Comparison of ENCODE assay signal across 1 cellular context in the genomic region with DNA sequence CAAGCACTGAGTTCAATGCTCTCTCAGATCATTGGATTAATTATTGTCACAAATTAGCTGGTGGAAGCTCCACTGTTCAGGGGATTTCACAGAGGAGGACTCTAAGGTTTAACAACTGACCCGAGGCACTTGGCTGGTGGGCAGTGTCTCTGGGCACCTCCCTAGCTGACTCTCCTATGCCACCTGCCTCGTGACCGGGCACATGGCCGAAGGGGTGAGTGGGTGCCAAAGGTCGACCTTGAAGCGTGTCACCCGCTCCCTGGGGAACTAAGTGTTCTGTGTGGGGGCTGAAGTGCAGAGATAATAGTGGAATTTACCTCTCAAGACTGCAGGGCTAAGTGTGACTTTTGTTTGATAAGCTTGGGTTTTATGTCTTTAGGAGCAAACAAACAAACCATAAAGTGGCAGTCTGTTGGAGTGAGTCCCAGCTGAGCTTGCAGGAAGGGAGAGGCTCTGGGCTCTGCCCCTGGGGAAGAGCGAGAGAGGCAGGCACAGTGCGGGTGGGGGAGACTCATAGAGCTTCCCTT.
TF ChIP-seq lines count a peak whose summit lies in the region.

No MANE protein-coding gene starts in this region.

TF ChIP-seq in HEK293, 187 proteins besides CTCF, POLR2A, EP300 and RAD21 (continued from another document):
- TF ChIP-seq FEZF1 (tag by site-specific recombination; IDR thresholded peaks at IDR 0.05) (peak; percentile 98), ZNF549 (tag by site-specific recombination; IDR thresholded peaks at IDR 0.05) (no peak), ZNF239 (tag by site-specific recombination; IDR thresholded peaks at IDR 0.05) (no peak), ZNF426 (tag by site-specific recombination; IDR thresholded peaks at IDR 0.05) (no peak), ZNF658 (tag by site-specific recombination; IDR thresholded peaks at IDR 0.05) (no peak), ZNF555 (tag by site-specific recombination; conservative IDR thresholded peaks at IDR 0.05) (no peak), ZNF214 (tag by site-specific recombination; IDR thresholded peaks at IDR 0.05; ENCODE audit: borderline replicate concordance) (no peak), ZNF2 (tag by site-specific recombination; IDR thresholded peaks at IDR 0.05) (no peak), ZNF701 (tag by site-specific recombination; IDR thresholded peaks at IDR 0.05) (no peak), ZNF747 (tag by site-specific recombination; IDR thresholded peaks at IDR 0.05) (no peak), ZNF660 (tag by site-specific recombination; IDR thresholded peaks at IDR 0.05) (no peak), KLF10 (tag by site-specific recombination; IDR thresholded peaks at IDR 0.05) (peak; percentile 53; the same call in 1 of the 2 replicates), ZNF211 (tag by site-specific recombination; IDR thresholded peaks at IDR 0.05; ENCODE audit: low read depth) (no peak), GLIS1 (tag by site-specific recombination; IDR thresholded peaks at IDR 0.05) (peak; percentile 98), ZNF133 (tag by site-specific recombination; IDR thresholded peaks at IDR 0.05) (no peak), ZNF146 (tag by site-specific recombination; IDR thresholded peaks at IDR 0.05) (peak; percentile 40; the same call in 1 of the 2 replicates), YY2 (tag by site-specific recombination; IDR thresholded peaks at IDR 0.05) (no peak), ZNF366 (tag by site-specific recombination; conservative IDR thresholded peaks at IDR 0.05) (no peak; the same call in none of the 2 replicates), ZNF24 (tag by site-specific recombination; IDR thresholded peaks at IDR 0.05) (no peak; the same call in 1 of the 2 replicates), ZNF514 (tag by site-specific recombination; IDR thresholded peaks at IDR 0.05) (no peak), ZIC2 (tag by site-specific recombination; IDR thresholded peaks at IDR 0.05) (peak; percentile 92), ZNF266 (tag by site-specific recombination; IDR thresholded peaks at IDR 0.05; ENCODE audit: low read depth) (no peak), ZNF157 (tag by site-specific recombination; IDR thresholded peaks at IDR 0.05) (no peak), ZNF112 (tag by site-specific recombination; IDR thresholded peaks at IDR 0.05) (no peak), ZNF223 (tag by site-specific recombination; IDR thresholded peaks at IDR 0.05) (no peak), ZNF221 (tag by site-specific recombination; IDR thresholded peaks at IDR 0.05; ENCODE audit: borderline replicate concordance) (no peak), KLF16 (tag by site-specific recombination; IDR thresholded peaks at IDR 0.05) (peak; percentile 61; the same call in 1 of the 2 replicates), KLF7 (tag by site-specific recombination; IDR thresholded peaks at IDR 0.05; ENCODE audit: borderline replicate concordance) (peak; percentile 91), ZNF544 (tag by site-specific recombination; IDR thresholded peaks at IDR 0.05) (no peak), ZNF510 (tag by site-specific recombination; IDR thresholded peaks at IDR 0.05; ENCODE audit: insufficient replicate concordance) (no peak)
- TF ChIP-seq, protein P1, sequence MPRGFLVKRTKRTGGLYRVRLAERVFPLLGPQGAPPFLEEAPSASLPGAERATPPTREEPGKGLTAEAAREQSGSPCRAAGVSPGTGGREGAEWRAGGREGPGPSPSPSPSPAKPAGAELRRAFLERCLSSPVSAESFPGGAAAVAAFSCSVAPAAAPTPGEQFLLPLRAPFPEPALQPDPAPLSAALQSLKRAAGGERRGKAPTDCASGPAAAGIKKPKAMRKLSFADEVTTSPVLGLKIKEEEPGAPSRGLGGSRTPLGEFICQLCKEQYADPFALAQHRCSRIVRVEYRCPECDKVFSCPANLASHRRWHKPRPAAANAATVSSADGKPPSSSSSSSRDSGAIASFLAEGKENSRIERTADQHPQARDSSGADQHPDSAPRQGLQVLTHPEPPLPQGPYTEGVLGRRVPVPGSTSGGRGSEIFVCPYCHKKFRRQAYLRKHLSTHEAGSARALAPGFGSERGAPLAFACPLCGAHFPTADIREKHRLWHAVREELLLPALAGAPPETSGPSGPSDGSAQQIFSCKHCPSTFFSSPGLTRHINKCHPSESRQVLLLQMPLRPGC (tag by site-specific recombination; IDR thresholded peaks at IDR 0.05), result no peak; the same call in none of the 2 replicates
- TF ChIP-seq, protein P2, sequence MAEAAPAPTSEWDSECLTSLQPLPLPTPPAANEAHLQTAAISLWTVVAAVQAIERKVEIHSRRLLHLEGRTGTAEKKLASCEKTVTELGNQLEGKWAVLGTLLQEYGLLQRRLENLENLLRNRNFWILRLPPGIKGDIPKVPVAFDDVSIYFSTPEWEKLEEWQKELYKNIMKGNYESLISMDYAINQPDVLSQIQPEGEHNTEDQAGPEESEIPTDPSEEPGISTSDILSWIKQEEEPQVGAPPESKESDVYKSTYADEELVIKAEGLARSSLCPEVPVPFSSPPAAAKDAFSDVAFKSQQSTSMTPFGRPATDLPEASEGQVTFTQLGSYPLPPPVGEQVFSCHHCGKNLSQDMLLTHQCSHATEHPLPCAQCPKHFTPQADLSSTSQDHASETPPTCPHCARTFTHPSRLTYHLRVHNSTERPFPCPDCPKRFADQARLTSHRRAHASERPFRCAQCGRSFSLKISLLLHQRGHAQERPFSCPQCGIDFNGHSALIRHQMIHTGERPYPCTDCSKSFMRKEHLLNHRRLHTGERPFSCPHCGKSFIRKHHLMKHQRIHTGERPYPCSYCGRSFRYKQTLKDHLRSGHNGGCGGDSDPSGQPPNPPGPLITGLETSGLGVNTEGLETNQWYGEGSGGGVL (tag by site-specific recombination; IDR thresholded peaks at IDR 0.05), result peak; percentile 79
- TF ChIP-seq, protein P3, sequence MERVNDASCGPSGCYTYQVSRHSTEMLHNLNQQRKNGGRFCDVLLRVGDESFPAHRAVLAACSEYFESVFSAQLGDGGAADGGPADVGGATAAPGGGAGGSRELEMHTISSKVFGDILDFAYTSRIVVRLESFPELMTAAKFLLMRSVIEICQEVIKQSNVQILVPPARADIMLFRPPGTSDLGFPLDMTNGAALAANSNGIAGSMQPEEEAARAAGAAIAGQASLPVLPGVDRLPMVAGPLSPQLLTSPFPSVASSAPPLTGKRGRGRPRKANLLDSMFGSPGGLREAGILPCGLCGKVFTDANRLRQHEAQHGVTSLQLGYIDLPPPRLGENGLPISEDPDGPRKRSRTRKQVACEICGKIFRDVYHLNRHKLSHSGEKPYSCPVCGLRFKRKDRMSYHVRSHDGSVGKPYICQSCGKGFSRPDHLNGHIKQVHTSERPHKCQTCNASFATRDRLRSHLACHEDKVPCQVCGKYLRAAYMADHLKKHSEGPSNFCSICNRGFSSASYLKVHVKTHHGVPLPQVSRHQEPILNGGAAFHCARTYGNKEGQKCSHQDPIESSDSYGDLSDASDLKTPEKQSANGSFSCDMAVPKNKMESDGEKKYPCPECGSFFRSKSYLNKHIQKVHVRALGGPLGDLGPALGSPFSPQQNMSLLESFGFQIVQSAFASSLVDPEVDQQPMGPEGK (tag by site-specific recombination; IDR thresholded peaks at IDR 0.05), result peak; percentile 53; the same call in 1 of the 2 replicates
- TF ChIP-seq, protein P4, sequence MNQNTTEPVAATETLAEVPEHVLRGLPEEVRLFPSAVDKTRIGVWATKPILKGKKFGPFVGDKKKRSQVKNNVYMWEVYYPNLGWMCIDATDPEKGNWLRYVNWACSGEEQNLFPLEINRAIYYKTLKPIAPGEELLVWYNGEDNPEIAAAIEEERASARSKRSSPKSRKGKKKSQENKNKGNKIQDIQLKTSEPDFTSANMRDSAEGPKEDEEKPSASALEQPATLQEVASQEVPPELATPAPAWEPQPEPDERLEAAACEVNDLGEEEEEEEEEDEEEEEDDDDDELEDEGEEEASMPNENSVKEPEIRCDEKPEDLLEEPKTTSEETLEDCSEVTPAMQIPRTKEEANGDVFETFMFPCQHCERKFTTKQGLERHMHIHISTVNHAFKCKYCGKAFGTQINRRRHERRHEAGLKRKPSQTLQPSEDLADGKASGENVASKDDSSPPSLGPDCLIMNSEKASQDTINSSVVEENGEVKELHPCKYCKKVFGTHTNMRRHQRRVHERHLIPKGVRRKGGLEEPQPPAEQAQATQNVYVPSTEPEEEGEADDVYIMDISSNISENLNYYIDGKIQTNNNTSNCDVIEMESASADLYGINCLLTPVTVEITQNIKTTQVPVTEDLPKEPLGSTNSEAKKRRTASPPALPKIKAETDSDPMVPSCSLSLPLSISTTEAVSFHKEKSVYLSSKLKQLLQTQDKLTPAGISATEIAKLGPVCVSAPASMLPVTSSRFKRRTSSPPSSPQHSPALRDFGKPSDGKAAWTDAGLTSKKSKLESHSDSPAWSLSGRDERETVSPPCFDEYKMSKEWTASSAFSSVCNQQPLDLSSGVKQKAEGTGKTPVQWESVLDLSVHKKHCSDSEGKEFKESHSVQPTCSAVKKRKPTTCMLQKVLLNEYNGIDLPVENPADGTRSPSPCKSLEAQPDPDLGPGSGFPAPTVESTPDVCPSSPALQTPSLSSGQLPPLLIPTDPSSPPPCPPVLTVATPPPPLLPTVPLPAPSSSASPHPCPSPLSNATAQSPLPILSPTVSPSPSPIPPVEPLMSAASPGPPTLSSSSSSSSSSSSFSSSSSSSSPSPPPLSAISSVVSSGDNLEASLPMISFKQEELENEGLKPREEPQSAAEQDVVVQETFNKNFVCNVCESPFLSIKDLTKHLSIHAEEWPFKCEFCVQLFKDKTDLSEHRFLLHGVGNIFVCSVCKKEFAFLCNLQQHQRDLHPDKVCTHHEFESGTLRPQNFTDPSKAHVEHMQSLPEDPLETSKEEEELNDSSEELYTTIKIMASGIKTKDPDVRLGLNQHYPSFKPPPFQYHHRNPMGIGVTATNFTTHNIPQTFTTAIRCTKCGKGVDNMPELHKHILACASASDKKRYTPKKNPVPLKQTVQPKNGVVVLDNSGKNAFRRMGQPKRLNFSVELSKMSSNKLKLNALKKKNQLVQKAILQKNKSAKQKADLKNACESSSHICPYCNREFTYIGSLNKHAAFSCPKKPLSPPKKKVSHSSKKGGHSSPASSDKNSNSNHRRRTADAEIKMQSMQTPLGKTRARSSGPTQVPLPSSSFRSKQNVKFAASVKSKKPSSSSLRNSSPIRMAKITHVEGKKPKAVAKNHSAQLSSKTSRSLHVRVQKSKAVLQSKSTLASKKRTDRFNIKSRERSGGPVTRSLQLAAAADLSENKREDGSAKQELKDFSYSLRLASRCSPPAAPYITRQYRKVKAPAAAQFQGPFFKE (tag by site-specific recombination; IDR thresholded peaks at IDR 0.05; ENCODE audit: borderline replicate concordance), result no peak
- TF ChIP-seq, protein P5, sequence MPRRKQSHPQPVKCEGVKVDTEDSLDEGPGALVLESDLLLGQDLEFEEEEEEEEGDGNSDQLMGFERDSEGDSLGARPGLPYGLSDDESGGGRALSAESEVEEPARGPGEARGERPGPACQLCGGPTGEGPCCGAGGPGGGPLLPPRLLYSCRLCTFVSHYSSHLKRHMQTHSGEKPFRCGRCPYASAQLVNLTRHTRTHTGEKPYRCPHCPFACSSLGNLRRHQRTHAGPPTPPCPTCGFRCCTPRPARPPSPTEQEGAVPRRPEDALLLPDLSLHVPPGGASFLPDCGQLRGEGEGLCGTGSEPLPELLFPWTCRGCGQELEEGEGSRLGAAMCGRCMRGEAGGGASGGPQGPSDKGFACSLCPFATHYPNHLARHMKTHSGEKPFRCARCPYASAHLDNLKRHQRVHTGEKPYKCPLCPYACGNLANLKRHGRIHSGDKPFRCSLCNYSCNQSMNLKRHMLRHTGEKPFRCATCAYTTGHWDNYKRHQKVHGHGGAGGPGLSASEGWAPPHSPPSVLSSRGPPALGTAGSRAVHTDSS (tag by site-specific recombination; IDR thresholded peaks at IDR 0.05), result no peak
- TF ChIP-seq, protein P6, sequence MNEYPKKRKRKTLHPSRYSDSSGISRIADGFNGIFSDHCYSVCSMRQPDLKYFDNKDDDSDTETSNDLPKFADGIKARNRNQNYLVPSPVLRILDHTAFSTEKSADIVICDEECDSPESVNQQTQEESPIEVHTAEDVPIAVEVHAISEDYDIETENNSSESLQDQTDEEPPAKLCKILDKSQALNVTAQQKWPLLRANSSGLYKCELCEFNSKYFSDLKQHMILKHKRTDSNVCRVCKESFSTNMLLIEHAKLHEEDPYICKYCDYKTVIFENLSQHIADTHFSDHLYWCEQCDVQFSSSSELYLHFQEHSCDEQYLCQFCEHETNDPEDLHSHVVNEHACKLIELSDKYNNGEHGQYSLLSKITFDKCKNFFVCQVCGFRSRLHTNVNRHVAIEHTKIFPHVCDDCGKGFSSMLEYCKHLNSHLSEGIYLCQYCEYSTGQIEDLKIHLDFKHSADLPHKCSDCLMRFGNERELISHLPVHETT (tag by site-specific recombination; IDR thresholded peaks at IDR 0.05), result no peak
- TF ChIP-seq, protein P7, sequence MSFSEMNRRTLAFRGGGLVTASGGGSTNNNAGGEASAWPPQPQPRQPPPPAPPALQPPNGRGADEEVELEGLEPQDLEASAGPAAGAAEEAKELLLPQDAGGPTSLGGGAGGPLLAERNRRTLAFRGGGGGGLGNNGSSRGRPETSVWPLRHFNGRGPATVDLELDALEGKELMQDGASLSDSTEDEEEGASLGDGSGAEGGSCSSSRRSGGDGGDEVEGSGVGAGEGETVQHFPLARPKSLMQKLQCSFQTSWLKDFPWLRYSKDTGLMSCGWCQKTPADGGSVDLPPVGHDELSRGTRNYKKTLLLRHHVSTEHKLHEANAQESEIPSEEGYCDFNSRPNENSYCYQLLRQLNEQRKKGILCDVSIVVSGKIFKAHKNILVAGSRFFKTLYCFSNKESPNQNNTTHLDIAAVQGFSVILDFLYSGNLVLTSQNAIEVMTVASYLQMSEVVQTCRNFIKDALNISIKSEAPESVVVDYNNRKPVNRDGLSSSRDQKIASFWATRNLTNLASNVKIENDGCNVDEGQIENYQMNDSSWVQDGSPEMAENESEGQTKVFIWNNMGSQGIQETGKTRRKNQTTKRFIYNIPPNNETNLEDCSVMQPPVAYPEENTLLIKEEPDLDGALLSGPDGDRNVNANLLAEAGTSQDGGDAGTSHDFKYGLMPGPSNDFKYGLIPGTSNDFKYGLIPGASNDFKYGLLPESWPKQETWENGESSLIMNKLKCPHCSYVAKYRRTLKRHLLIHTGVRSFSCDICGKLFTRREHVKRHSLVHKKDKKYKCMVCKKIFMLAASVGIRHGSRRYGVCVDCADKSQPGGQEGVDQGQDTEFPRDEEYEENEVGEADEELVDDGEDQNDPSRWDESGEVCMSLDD (tag by site-specific recombination; IDR thresholded peaks at IDR 0.05), result no peak
- TF ChIP-seq, protein P8, sequence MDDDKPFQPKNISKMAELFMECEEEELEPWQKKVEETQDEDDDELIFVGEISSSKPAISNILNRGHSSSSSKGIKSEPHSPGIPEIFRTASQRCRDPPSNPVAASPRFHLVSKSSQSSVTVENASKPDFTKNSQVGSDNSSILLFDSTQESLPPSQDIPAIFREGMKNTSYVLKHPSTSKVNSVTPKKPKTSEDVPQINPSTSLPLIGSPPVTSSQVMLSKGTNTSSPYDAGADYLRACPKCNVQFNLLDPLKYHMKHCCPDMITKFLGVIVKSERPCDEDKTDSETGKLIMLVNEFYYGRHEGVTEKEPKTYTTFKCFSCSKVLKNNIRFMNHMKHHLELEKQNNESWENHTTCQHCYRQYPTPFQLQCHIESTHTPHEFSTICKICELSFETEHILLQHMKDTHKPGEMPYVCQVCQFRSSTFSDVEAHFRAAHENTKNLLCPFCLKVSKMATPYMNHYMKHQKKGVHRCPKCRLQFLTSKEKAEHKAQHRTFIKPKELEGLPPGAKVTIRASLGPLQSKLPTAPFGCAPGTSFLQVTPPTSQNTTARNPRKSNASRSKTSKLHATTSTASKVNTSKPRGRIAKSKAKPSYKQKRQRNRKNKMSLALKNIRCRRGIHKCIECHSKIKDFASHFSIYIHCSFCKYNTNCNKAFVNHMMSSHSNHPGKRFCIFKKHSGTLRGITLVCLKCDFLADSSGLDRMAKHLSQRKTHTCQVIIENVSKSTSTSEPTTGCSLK (tag by site-specific recombination; IDR thresholded peaks at IDR 0.05), result no peak
TF ChIP-seq in HEK293: peak in this region for 53.
